ENCODE assay signal across 8 cellular contexts in the genomic region with DNA sequence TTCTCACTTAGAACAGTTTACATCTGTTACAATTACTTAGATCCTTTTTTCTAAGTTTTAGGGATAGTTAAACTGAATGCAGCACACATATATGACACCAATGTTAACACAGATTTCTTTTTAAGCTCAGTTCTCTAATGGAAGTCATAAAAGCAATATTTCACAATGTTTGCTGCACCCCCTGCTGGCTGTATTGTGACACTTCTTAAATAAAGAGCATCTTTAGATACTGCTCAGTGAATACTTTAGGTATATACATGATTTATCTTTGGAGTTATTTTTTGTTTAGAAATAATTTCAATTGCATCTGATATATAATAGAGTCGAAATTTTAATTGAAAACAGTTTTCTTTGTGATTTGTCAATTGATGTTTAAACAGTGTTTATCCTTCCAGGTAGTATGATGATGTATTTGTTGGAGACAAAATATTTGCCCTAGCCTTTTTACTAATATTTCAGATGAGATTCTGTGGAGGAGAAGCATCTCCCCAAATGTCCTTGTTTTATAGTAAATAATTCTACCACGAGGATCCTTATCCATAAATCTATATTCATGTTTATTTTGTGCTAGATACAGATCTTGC.
DNase-seq lines count a peak whose midpoint lies in the region; ATAC-seq and FAIRE-seq lines count a peak whose summit lies in the region.

No MANE protein-coding gene starts in this region.

- no peaks in the 10 kb centered on the region for H3K9me3 ChIP-seq in CD8-positive, alpha-beta memory T cell (ENCODE audit: low read length)
- no peaks in the 10 kb centered on the region for H3K9me3 ChIP-seq in Karpas-422 (ENCODE audit: low read length)

- H3K9me3 Mint-ChIP-seq in CD8-positive, alpha-beta memory T cell = no peaks in the 10 kb centered on the region

- no peaks in the 10 kb centered on the region for H3K27me3 Mint-ChIP-seq in CD8-positive, alpha-beta memory T cell

- peak; percentile 20 to 57 (median 26) for DNase-seq in CD8-positive, alpha-beta memory T cell
- DNase-seq in Karpas-422 (peak; percentile 81), RPMI8226 (peak; percentile 75), amniotic stem cell (lab: John Stamatoyannopoulos, UW) (peak; percentile 37)
- DNase-seq in stimulated activated CD4-positive, alpha-beta T cell treated with anti-CD3 and anti-CD28 coated beads, TNF-alpha, amount 100 ng/mL, for 1 hour (ENCODE audit: low read depth in 3 of 3, low spot score in 1 of 3) = peak in 2 of 3 donors; percentile 12 to 14

- H3K9ac ChIP-seq in Karpas-422 (ENCODE audit: low read length) = no peak overlapping the region

- H3K4me1 ChIP-seq in CD8-positive, alpha-beta memory T cell (ENCODE audit: insufficient read depth, low read length) = no peaks in the 10 kb centered on the region
- no peaks in the 10 kb centered on the region for H3K4me1 ChIP-seq in Karpas-422 (ENCODE audit: low read length)

- H3K9me2 ChIP-seq in Karpas-422 (replicated peaks; ENCODE audit: insufficient read depth, low read length) = no peaks in the 10 kb centered on the region

- ATAC-seq in GM19035 (IDR thresholded peaks at IDR 0.05; ENCODE audit: unreplicated experiment) = peak; percentile 69
- ATAC-seq in HG03565 (IDR thresholded peaks at IDR 0.05; ENCODE audit: unreplicated experiment) = no peak

- H3K36me3 ChIP-seq in CD8-positive, alpha-beta memory T cell (ENCODE audit: insufficient read depth, low read length) = peaks cover 4% of the 10 kb centered on the region
- no peaks in the 10 kb centered on the region for H3K36me3 ChIP-seq in Karpas-422 (ENCODE audit: insufficient read depth, low read length)

- H3K79me2 ChIP-seq in Karpas-422 (ENCODE audit: low read length) = no peaks in the 10 kb centered on the region

- peaks cover 0 to 9% (median 2%) of the 10 kb centered on the region in 3 donors for H3K36me3 Mint-ChIP-seq in CD8-positive, alpha-beta memory T cell

- peak; percentile 98 for FAIRE-seq in islet of Langerhans (lab: Jason Lieb, UNC)

- no peak overlapping the region for H3K4me2 ChIP-seq in Karpas-422 (ENCODE audit: low read depth, low read length, poor library complexity, severe bottlenecking)

- CTCF ChIA-PET in CD8-positive, alpha-beta memory T cell (lab: Charles Lee) = interaction anchor here (0.6 to 5.3 kb wide), 11 partner anchors 10 to 202 kb away, joined by 3 to 52 read pairs (median 3); no protein-coding TSS in a partner anchor

- H2AFZ ChIP-seq in Karpas-422 (ENCODE audit: low read length) = no peak overlapping the region

- no peaks in the 10 kb centered on the region for H3K27me3 ChIP-seq in CD8-positive, alpha-beta memory T cell (ENCODE audit: insufficient read depth, low read length, poor library complexity, severe bottlenecking)
- H3K27me3 ChIP-seq in Karpas-422 (ENCODE audit: low read length) = no peaks in the 10 kb centered on the region

- POLR2A ChIA-PET in CD8-positive, alpha-beta memory T cell (lab: Charles Lee) = no interaction called here

- no peak overlapping the region for H3K4me3 ChIP-seq in CD8-positive, alpha-beta memory T cell (ENCODE audit: low read length)
- H3K4me3 ChIP-seq in Karpas-422 (ENCODE audit: low read length) = no peak overlapping the region

- no peak overlapping the region for H3K27ac ChIP-seq in CD8-positive, alpha-beta memory T cell (ENCODE audit: low read depth, low read length)
- H3K27ac ChIP-seq in Karpas-422 (ENCODE audit: low read length) = no peak overlapping the region

- peaks cover 0 to 6% (median 3%) of the 10 kb centered on the region in 3 donors for H3K4me1 Mint-ChIP-seq in CD8-positive, alpha-beta memory T cell

- H4K20me1 ChIP-seq in Karpas-422 (ENCODE audit: insufficient read depth, low read depth, low read length) = no peaks in the 10 kb centered on the region

- H3K27ac Mint-ChIP-seq in CD8-positive, alpha-beta memory T cell = no peak overlapping the region

- no peak overlapping the region for H3K4me3 Mint-ChIP-seq in CD8-positive, alpha-beta memory T cell

Comparison
In these comparisons a context has a peak if more than half of its experiments do, and no peak if none do; other contexts are left out.
1. DNase-seq: peak in every context shown above with its lines; median percentile 81 in Karpas-422; 75 in RPMI8226; 37 in amniotic stem cell; 26 in CD8-positive, alpha-beta memory T cell; 13 in stimulated activated CD4-positive, alpha-beta T cell treated with anti-CD3 and anti-CD28 coated beads, TNF-alpha, amount 100 ng/mL, for 1 hour.